ENCODE assay signal across 27 cellular contexts in the genomic region with DNA sequence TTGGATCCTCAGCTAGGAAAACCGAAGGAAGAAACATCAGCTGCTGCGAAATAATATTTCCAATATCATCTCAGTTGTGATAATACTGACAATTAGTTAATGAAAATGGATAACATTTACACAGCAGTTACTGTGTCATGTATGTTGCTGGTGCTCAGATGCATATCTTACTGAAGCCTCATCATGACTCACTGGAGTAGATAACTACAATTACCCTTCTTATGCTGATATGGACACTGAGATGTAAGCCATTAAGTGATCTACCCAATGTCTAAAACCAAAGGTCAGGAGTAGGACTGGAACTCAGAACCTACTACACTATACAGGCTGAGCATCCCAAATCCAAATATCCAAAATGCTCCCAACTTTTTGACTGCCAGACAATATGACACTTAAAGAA.
"Had no signal": no experiment of that assay in that cellular context is flagged by ENCODE, and none has a peak within 500 bp of the region (broad histone marks: within the 10 kb centered on the region; RNA-seq: fewer than 3 reads in every experiment).

No MANE protein-coding gene starts in this region.

- H3K9me3 ChIP-seq: MG63, SJSA1 had no signal

- H3K27ac Mint-ChIP-seq: activated CD8-positive, alpha-beta T cell treated with anti-CD3 and anti-CD28 coated beads, Interleukin-2, amount 10 ng/mL, durations not matched to agents 7 days and 5 days; T-helper 1 cell treated with Interleukin-12 subunit alpha and Interleukin-12 subunit beta and Interleukin-4 antibody, amounts not matched to agents 30 μg/mL and 1 μg/mL, for 36 hours had no signal

- H3K9me3 Mint-ChIP-seq: brain; T-helper 1 cell treated with Interleukin-12 subunit alpha and Interleukin-12 subunit beta and Interleukin-4 antibody, amounts not matched to agents 30 μg/mL and 1 μg/mL, for 36 hours had no signal

- H3K27me3 ChIP-seq: cardiac muscle cell, MG63, SJSA1 had no signal

- H3K27ac ChIP-seq: cardiac muscle cell, RWPE1, SJSA1 had no signal

- H3K4me3 Mint-ChIP-seq: activated CD8-positive, alpha-beta T cell treated with anti-CD3 and anti-CD28 coated beads, Interleukin-2, amount 10 ng/mL, durations not matched to agents 7 days and 5 days; brain; T-helper 1 cell treated with Interleukin-12 subunit alpha and Interleukin-12 subunit beta and Interleukin-4 antibody, amounts not matched to agents 30 μg/mL and 1 μg/mL, for 36 hours had no signal

- H3K4me3 ChIP-seq: cardiac muscle cell, MG63, SJSA1 had no signal

- ATAC-seq: activated CD8-positive, alpha-beta T cell treated with anti-CD3 and anti-CD28 coated beads, Interleukin-2, amount 10 ng/mL, durations not matched to agents 7 days and 5 days had no signal

- DNase-seq: activated CD4-positive, alpha-beta T cell treated with anti-CD3 and anti-CD28 coated beads for 48 hours; activated CD4-positive, alpha-beta T cell treated with anti-CD3 and anti-CD28 coated beads, Interleukin-2, amount 50 U/mL, for 4 hours; activated CD4-positive, CD25-positive, alpha-beta regulatory T cell treated with anti-CD3 and anti-CD28 coated beads, Interleukin-2, amount 50 U/mL, for 72 hours; activated CD8-positive, alpha-beta memory T cell treated with anti-CD3 and anti-CD28 coated beads, Interleukin-2, amount 50 U/mL, for 48 hours; activated CD8-positive, alpha-beta T cell treated with anti-CD3 and anti-CD28 coated beads, Interleukin-2, amount 10 ng/mL, durations not matched to agents 7 days and 5 days; activated naive CD4-positive, alpha-beta T cell treated with anti-CD3 and anti-CD28 coated beads, Interleukin-2, amount 50 U/mL, for 16 hours; activated T-cell treated with anti-CD3 and anti-CD28 coated beads, Interleukin-2, amount 50 U/mL, for 1 hour; amygdala; MG63; MV-4-11; NCI-H1092 treated with DMSO at 0.1 percent for 48 hours; NCI-H1417 treated with DMSO at 0.1 percent for 48 hours; NCI-H1694; NCI-H2029; NCI-H2107; NCI-H2171 treated with DMSO at 0.1 percent for 48 hours; NCI-H226; NCI-H526; NCI-H82; NK-92 treated with Interleukin-12 subunit alpha and Interleukin-12 subunit beta, amount 100 ng/mL, for 24 hours; OCI-M1; Right ventricle myocardium superior had no signal

- H3K4me1 ChIP-seq: SJSA1 had no signal
